ENCODE assay signal across 22 cellular contexts in the genomic region with DNA sequence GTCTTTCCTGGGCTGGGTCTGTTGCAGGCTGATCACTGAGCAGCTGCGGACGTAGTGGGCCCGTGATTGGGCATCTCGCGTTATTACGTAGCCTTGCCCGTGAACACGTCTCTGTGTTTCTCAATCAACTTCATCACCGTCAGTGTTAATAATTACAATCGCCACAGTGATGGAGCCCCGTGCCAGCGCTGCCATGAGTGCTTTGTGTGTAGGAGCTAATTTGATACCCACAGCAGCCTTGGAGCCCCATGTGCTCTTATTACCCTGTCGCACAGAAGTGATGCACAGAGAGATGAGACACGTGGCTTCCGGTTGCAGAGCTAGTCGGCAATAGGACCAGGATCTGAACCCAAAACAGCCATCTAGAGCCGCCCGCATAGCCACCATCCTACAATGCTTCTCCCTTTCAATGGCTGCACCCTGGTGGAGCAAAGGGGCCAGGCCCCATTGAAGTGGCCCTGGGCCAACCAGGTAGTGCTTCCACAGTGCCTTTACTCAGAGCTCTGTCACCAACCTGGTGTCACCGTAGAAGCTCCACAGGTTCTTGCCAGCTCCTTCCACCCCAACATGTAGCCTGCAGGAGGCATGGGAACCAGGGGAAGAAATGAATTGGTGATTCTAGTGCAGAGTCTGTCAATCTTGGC.
"Had no signal": no experiment of that assay in that cellular context is flagged by ENCODE, and none has a peak within 500 bp of the region (broad histone marks: within the 10 kb centered on the region; RNA-seq: fewer than 3 reads in every experiment).

No MANE protein-coding gene starts in this region.

- ATAC-seq: activated CD4-positive, CD25-positive, alpha-beta regulatory T cell treated with anti-CD3 and anti-CD28 coated beads, Interleukin-2, amount 50 U/mL, for 24 hours; gastrocnemius medialis; left lung; lower lobe of right lung; naive thymus-derived CD8-positive, alpha-beta T cell had no signal

- DNase-seq: activated CD4-positive, alpha-beta T cell treated with anti-CD3 and anti-CD28 coated beads for 48 hours; activated CD4-positive, alpha-beta T cell treated with anti-CD3 and anti-CD28 coated beads, Interleukin-2, amount 50 U/mL, for 48 hours; activated CD8-positive, alpha-beta memory T cell treated with anti-CD3 and anti-CD28 coated beads for 24 hours; activated gamma-delta T cell; activated naive CD4-positive, alpha-beta T cell treated with anti-CD3 and anti-CD28 coated beads, Interleukin-2, amount 10 ng/mL, durations not matched to agents 7 days and 5 days; effector CD8-positive, alpha-beta T cell; erythroblast; gastrocnemius medialis; glutamatergic neuron; left lung; lower lobe of right lung; mesenchymal stem cell; naive thymus-derived CD8-positive, alpha-beta T cell; stimulated activated naive CD4-positive, alpha-beta T cell; T1000 had no signal

- H3K27ac ChIP-seq: breast epithelium, gastrocnemius medialis, left lung, lower lobe of right lung, suprapubic skin, tibial artery, WERI-Rb-1 had no signal

- H3K9me3 ChIP-seq: breast epithelium, gastrocnemius medialis, left lung, lower lobe of right lung, suprapubic skin, tibial artery had no signal

- H3K27me3 ChIP-seq: breast epithelium, gastrocnemius medialis, left lung, tibial artery had no signal

- H3K4me1 ChIP-seq: breast epithelium, gastrocnemius medialis, left lung, lower lobe of right lung, suprapubic skin had no signal

- H3K4me3 ChIP-seq: breast epithelium, gastrocnemius medialis, left lung, lower lobe of right lung, suprapubic skin, tibial artery had no signal

- H3K36me3 ChIP-seq: breast epithelium, gastrocnemius medialis, left lung, lower lobe of right lung, suprapubic skin, tibial artery, WERI-Rb-1 had no signal

- FAIRE-seq: colon, islet of Langerhans had no signal
